In the genomic region with DNA sequence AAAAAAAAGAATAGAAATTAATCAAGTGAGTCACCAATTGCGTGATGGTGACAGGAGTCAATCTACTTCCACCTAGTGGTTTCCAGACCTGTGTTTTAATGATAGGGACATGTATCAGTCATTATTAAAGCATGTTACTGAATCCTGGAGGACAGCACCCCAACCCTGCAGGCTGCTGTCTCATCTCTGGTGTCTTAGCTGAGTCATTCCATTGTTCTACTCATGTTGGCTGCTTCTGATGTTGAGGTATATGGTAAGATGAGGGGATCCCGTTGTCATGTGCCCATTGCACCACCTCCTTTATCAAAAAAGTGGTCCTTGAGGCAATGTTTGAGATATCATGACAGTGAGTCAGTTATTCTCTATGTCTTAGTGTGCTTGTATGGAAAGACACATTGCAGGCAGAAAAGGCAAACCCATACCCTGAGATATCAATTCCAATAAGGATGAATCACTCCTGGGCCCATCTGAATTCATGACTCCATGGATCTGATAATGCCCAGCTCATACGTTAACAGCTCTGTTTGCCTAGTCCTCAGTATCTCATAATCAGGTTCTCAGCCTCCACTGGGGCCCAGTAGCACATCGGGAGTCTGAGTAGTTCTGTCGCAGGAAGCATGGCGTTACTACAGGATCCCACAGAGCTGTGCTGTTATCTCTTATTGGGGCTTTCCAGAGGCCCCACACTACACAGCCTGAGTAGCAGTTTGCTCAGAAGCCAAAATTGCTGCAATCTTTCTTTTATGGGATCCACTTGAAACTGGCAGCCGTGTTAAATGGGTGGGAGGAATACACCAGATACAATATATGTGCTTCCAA, we compare ENCODE assay signal across 1 cellular context.
TF ChIP-seq lines count a peak whose summit lies in the region.

No MANE protein-coding gene starts in this region.

TF ChIP-seq in K562, 482 proteins besides CTCF, POLR2A, EP300 and RAD21 (continued from another document and continues in another):
- TF ChIP-seq, protein P1, sequence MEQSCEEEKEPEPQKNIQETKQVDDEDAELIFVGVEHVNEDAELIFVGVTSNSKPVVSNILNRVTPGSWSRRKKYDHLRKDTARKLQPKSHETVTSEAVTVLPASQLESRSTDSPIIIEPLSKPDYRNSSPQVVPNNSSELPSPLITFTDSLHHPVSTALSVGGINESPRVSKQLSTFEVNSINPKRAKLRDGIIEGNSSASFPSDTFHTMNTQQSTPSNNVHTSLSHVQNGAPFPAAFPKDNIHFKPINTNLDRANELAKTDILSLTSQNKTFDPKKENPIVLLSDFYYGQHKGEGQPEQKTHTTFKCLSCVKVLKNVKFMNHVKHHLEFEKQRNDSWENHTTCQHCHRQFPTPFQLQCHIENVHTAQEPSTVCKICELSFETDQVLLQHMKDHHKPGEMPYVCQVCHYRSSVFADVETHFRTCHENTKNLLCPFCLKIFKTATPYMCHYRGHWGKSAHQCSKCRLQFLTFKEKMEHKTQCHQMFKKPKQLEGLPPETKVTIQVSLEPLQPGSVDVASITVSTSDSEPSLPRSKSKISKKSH (CRISPR knock-in tag; IDR thresholded peaks at IDR 0.05): no peak
- TF ChIP-seq NFE2 (IDR thresholded peaks at IDR 0.05; ENCODE audit: low read depth) (peak; percentile 82), BHLHE40 (IDR thresholded peaks at IDR 0.05; ENCODE audit: low read length) (no peak), ZNF239 (CRISPR knock-in tag; IDR thresholded peaks at IDR 0.05) (no peak), MTA2 (IDR thresholded peaks at IDR 0.05; ENCODE audit: low read depth) (no peak), SMAD2 (IDR thresholded peaks at IDR 0.05; ENCODE audit: low read depth, low read length) (no peak), HDAC6 (IDR thresholded peaks at IDR 0.05; ENCODE audit: low read depth, low read length) (no peak), MAFF (IDR thresholded peaks at IDR 0.05; ENCODE audit: low read length) (peak; percentile 62; the same call in 1 of the 2 replicates), XRCC3 (IDR thresholded peaks at IDR 0.05) (no peak), CEBPG (CRISPR knock-in tag; IDR thresholded peaks at IDR 0.05) (no peak), CEBPG (tag; conservative IDR thresholded peaks at IDR 0.05 in 1 of 2, IDR thresholded peaks at IDR 0.05 in 1 of 2) (0 out of 4 replicates have a peak, but pooled peaks of 1 of the 2 experiments have one; percentile 20), PHF20 (IDR thresholded peaks at IDR 0.05; ENCODE audit: partially characterized antibody) (no peak), L3MBTL2 (IDR thresholded peaks at IDR 0.05) (no peak), ZNF140 (CRISPR knock-in tag; IDR thresholded peaks at IDR 0.05) (no peak), C11orf30 (IDR thresholded peaks at IDR 0.05; ENCODE audit: low read depth) (peak; percentile 73), KAT7 (CRISPR knock-in tag; IDR thresholded peaks at IDR 0.05; ENCODE audit: borderline replicate concordance) (no peak), OTX1 (CRISPR knock-in tag; IDR thresholded peaks at IDR 0.05) (no peak), DIDO1 (tag; IDR thresholded peaks at IDR 0.05; ENCODE audit: low read depth) (no peak), ZBTB7A (IDR thresholded peaks at IDR 0.05; ENCODE audit: borderline replicate concordance, control insufficient read depth, low read depth, low read length) (no peak), PYGO2 (tag; IDR thresholded peaks at IDR 0.05) (no peak), CREBBP (IDR thresholded peaks at IDR 0.05; ENCODE audit: low read depth, low read length) (no peak), KAT2B (IDR thresholded peaks at IDR 0.05; ENCODE audit: low read depth, low read length) (no peak), EHMT2 (IDR thresholded peaks at IDR 0.05) (no peak), ZFP1 (CRISPR knock-in tag; IDR thresholded peaks at IDR 0.05) (no peak), ZNF174 (CRISPR knock-in tag; IDR thresholded peaks at IDR 0.05) (no peak), HDAC3 (IDR thresholded peaks at IDR 0.05; ENCODE audit: borderline replicate concordance, partially characterized antibody) (no peak), DPF2 (IDR thresholded peaks at IDR 0.05) (0 out of 2 replicates have a peak, but pooled peaks have one; percentile 39), ZBTB8A (IDR thresholded peaks at IDR 0.05; ENCODE audit: partially characterized antibody) (no peak), JUN (IDR thresholded peaks at IDR 0.05; ENCODE audit: borderline replicate concordance, low read depth, low read length) (0 out of 2 replicates have a peak, but pooled peaks have one; percentile 35), JUN (CRISPR knock-in tag; IDR thresholded peaks at IDR 0.05; ENCODE audit: borderline replicate concordance) (no peak), TOE1 (IDR thresholded peaks at IDR 0.05; ENCODE audit: borderline replicate concordance) (no peak), TOE1 (CRISPR knock-in tag; IDR thresholded peaks at IDR 0.05; ENCODE audit: borderline replicate concordance, low read depth) (no peak)
- TF ChIP-seq, protein P2, sequence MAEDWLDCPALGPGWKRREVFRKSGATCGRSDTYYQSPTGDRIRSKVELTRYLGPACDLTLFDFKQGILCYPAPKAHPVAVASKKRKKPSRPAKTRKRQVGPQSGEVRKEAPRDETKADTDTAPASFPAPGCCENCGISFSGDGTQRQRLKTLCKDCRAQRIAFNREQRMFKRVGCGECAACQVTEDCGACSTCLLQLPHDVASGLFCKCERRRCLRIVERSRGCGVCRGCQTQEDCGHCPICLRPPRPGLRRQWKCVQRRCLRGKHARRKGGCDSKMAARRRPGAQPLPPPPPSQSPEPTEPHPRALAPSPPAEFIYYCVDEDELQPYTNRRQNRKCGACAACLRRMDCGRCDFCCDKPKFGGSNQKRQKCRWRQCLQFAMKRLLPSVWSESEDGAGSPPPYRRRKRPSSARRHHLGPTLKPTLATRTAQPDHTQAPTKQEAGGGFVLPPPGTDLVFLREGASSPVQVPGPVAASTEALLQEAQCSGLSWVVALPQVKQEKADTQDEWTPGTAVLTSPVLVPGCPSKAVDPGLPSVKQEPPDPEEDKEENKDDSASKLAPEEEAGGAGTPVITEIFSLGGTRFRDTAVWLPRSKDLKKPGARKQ (CRISPR knock-in tag; IDR thresholded peaks at IDR 0.05): no peak
- TF ChIP-seq, protein P3, sequence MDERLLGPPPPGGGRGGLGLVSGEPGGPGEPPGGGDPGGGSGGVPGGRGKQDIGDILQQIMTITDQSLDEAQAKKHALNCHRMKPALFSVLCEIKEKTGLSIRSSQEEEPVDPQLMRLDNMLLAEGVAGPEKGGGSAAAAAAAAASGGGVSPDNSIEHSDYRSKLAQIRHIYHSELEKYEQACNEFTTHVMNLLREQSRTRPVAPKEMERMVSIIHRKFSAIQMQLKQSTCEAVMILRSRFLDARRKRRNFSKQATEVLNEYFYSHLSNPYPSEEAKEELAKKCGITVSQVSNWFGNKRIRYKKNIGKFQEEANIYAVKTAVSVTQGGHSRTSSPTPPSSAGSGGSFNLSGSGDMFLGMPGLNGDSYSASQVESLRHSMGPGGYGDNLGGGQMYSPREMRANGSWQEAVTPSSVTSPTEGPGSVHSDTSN (CRISPR knock-in tag; IDR thresholded peaks at IDR 0.05; ENCODE audit: low read depth): no peak
- TF ChIP-seq, protein P3 (tag; conservative IDR thresholded peaks at IDR 0.05; ENCODE audit: low read depth): peak; percentile 45; the same call in 1 of the 2 replicates
- TF ChIP-seq, protein P4, sequence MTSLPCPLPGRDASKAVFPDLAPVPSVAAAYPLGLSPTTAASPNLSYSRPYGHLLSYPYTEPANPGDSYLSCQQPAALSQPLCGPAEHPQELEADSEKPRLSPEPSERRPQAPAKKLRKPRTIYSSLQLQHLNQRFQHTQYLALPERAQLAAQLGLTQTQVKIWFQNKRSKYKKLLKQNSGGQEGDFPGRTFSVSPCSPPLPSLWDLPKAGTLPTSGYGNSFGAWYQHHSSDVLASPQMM (CRISPR knock-in tag; IDR thresholded peaks at IDR 0.05): no peak
- TF ChIP-seq, protein P5, sequence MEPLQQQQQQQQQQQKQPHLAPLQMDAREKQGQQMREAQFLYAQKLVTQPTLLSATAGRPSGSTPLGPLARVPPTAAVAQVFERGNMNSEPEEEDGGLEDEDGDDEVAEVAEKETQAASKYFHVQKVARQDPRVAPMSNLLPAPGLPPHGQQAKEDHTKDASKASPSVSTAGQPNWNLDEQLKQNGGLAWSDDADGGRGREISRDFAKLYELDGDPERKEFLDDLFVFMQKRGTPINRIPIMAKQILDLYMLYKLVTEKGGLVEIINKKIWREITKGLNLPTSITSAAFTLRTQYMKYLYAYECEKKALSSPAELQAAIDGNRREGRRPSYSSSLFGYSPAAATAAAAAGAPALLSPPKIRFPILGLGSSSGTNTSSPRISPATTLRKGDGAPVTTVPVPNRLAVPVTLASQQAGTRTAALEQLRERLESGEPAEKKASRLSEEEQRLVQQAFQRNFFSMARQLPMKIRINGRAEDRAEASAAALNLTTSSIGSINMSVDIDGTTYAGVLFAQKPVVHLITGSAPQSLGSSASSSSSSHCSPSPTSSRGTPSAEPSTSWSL (CRISPR knock-in tag; IDR thresholded peaks at IDR 0.05; ENCODE audit: borderline replicate concordance): no peak
- TF ChIP-seq, protein P6, sequence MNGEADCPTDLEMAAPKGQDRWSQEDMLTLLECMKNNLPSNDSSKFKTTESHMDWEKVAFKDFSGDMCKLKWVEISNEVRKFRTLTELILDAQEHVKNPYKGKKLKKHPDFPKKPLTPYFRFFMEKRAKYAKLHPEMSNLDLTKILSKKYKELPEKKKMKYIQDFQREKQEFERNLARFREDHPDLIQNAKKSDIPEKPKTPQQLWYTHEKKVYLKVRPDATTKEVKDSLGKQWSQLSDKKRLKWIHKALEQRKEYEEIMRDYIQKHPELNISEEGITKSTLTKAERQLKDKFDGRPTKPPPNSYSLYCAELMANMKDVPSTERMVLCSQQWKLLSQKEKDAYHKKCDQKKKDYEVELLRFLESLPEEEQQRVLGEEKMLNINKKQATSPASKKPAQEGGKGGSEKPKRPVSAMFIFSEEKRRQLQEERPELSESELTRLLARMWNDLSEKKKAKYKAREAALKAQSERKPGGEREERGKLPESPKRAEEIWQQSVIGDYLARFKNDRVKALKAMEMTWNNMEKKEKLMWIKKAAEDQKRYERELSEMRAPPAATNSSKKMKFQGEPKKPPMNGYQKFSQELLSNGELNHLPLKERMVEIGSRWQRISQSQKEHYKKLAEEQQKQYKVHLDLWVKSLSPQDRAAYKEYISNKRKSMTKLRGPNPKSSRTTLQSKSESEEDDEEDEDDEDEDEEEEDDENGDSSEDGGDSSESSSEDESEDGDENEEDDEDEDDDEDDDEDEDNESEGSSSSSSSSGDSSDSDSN (IDR thresholded peaks at IDR 0.05; ENCODE audit: borderline replicate concordance in 1 of 2, low read depth in 2 of 2, low read length in 2 of 2): 0 out of 4 replicates have a peak, but pooled peaks of 1 of the 2 experiments have one; percentile 32
- TF ChIP-seq, protein P7, sequence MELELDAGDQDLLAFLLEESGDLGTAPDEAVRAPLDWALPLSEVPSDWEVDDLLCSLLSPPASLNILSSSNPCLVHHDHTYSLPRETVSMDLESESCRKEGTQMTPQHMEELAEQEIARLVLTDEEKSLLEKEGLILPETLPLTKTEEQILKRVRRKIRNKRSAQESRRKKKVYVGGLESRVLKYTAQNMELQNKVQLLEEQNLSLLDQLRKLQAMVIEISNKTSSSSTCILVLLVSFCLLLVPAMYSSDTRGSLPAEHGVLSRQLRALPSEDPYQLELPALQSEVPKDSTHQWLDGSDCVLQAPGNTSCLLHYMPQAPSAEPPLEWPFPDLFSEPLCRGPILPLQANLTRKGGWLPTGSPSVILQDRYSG (tag; conservative IDR thresholded peaks at IDR 0.05; ENCODE audit: low read depth): 0 out of 2 replicates have a peak, but pooled peaks have one; percentile 34
- TF ChIP-seq, protein P8, sequence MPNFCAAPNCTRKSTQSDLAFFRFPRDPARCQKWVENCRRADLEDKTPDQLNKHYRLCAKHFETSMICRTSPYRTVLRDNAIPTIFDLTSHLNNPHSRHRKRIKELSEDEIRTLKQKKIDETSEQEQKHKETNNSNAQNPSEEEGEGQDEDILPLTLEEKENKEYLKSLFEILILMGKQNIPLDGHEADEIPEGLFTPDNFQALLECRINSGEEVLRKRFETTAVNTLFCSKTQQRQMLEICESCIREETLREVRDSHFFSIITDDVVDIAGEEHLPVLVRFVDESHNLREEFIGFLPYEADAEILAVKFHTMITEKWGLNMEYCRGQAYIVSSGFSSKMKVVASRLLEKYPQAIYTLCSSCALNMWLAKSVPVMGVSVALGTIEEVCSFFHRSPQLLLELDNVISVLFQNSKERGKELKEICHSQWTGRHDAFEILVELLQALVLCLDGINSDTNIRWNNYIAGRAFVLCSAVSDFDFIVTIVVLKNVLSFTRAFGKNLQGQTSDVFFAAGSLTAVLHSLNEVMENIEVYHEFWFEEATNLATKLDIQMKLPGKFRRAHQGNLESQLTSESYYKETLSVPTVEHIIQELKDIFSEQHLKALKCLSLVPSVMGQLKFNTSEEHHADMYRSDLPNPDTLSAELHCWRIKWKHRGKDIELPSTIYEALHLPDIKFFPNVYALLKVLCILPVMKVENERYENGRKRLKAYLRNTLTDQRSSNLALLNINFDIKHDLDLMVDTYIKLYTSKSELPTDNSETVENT (CRISPR knock-in tag; IDR thresholded peaks at IDR 0.05): no peak
- TF ChIP-seq, protein P9, sequence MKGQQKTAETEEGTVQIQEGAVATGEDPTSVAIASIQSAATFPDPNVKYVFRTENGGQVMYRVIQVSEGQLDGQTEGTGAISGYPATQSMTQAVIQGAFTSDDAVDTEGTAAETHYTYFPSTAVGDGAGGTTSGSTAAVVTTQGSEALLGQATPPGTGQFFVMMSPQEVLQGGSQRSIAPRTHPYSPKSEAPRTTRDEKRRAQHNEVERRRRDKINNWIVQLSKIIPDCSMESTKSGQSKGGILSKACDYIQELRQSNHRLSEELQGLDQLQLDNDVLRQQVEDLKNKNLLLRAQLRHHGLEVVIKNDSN (CRISPR knock-in tag; IDR thresholded peaks at IDR 0.05): no peak
- TF ChIP-seq, protein P10, sequence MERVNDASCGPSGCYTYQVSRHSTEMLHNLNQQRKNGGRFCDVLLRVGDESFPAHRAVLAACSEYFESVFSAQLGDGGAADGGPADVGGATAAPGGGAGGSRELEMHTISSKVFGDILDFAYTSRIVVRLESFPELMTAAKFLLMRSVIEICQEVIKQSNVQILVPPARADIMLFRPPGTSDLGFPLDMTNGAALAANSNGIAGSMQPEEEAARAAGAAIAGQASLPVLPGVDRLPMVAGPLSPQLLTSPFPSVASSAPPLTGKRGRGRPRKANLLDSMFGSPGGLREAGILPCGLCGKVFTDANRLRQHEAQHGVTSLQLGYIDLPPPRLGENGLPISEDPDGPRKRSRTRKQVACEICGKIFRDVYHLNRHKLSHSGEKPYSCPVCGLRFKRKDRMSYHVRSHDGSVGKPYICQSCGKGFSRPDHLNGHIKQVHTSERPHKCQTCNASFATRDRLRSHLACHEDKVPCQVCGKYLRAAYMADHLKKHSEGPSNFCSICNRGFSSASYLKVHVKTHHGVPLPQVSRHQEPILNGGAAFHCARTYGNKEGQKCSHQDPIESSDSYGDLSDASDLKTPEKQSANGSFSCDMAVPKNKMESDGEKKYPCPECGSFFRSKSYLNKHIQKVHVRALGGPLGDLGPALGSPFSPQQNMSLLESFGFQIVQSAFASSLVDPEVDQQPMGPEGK (CRISPR knock-in tag; IDR thresholded peaks at IDR 0.05; ENCODE audit: borderline replicate concordance): no peak
